ENCODE assay signal across 8 cellular contexts in the genomic region with DNA sequence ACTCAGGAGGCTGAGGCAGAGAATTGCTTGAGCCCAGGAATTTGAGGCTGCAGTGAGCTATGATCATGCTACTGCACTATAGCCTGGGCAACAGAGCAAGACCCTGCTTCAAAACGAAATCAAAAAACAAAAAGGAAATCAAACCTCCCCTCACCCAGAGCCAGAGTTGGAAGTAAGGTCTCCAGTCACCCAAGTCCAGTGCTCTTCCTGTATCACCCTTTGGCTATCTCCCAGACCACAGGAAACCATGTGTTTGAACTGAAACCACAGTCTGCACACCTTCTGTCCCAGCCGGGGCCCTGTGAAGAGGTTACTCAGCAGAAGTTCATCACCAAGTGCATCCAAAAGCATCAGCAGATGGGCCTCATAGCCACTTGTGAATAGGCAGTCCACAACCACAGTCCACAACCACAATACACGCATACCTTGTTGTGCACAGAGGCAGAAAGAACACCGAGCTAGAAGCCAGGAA. TPM values are rescaled to one million over a fixed set of nuclear protein-coding genes. Genes with fewer than 3 reads are reported as not detected.
DNase-seq lines count a peak whose midpoint lies in the region; ATAC-seq and TF ChIP-seq lines count a peak whose summit lies in the region.

No MANE protein-coding gene starts in this region.

- no peak for TF ChIP-seq CTCF in IMR-90 (conservative IDR thresholded peaks at IDR 0.05; ENCODE audit: low read depth, low read length)
- TF ChIP-seq CTCF in upper lobe of left lung (IDR thresholded peaks at IDR 0.05), result no peak
- TF ChIP-seq CTCF in omental fat pad (IDR thresholded peaks at IDR 0.05), result no peak

- no TSS peak for BruUV-seq in IMR-90 (replicated peaks; lab: Mats Ljungman, UMichigan)

- H3K14ac ChIP-seq in IMR-90 (replicated peaks; ENCODE audit: low read depth, low read length), result no peak overlapping the region; the same call in 1 of the 2 replicates

- no peak overlapping the region for H2AK9ac ChIP-seq in IMR-90 (replicated peaks; ENCODE audit: low read depth, low read length, poor library complexity)

- H3K4me3 Mint-ChIP-seq in activated T-helper 1 cell treated with anti-CD3 and anti-CD28 coated beads, Interleukin-12 subunit alpha, Interleukin-12 subunit beta, Interleukin-2, Interleukin-4 antibody, amounts not matched to agents 30 ng/mL and 10 ng/mL and 1 ng/mL, durations not matched to agents 14 hours and 24 hours and 36 hours, result peak overlapping the region; percentile 78

- peaks cover 0 to 28% of the 10 kb centered on the region in 2 experiments; a peak in 2 of 4 replicates for H3K79me1 ChIP-seq in IMR-90 (ENCODE audit: low read depth in 1 of 2, low read length in 2 of 2)

- peaks cover 68% of the 10 kb centered on the region for H3K4me1 Mint-ChIP-seq in activated T-helper 1 cell treated with anti-CD3 and anti-CD28 coated beads, Interleukin-12 subunit alpha, Interleukin-12 subunit beta, Interleukin-2, Interleukin-4 antibody, amounts not matched to agents 30 ng/mL and 10 ng/mL and 1 ng/mL, durations not matched to agents 14 hours and 24 hours and 36 hours (ENCODE audit: low read depth)

- peak overlapping the region; percentile 15; the same call in 1 of the 2 replicates for H3K9ac ChIP-seq in IMR-90 (ENCODE audit: low read depth, low read length)

- H3K27ac Mint-ChIP-seq in activated T-helper 1 cell treated with anti-CD3 and anti-CD28 coated beads, Interleukin-12 subunit alpha, Interleukin-12 subunit beta, Interleukin-2, Interleukin-4 antibody, amounts not matched to agents 30 ng/mL and 10 ng/mL and 1 ng/mL, durations not matched to agents 14 hours and 24 hours and 36 hours, result peak overlapping the region; percentile 94

- H3K36me3 Mint-ChIP-seq in activated T-helper 1 cell treated with anti-CD3 and anti-CD28 coated beads, Interleukin-12 subunit alpha, Interleukin-12 subunit beta, Interleukin-2, Interleukin-4 antibody, amounts not matched to agents 30 ng/mL and 10 ng/mL and 1 ng/mL, durations not matched to agents 14 hours and 24 hours and 36 hours (ENCODE audit: low read depth), result peaks cover 45% of the 10 kb centered on the region

- peaks cover 24% of the 10 kb centered on the region for H3K4me1 ChIP-seq in IMR-90 (ENCODE audit: control insufficient read depth, insufficient read depth, low read length)
- H3K4me1 ChIP-seq in upper lobe of left lung, result peaks cover 70 to 83% (median 77%) of the 10 kb centered on the region in 4 donors

- peak; percentile 7; the same call in 1 of the 2 replicates for TF ChIP-seq RAD21 in IMR-90 (IDR thresholded peaks at IDR 0.05; ENCODE audit: low read length)

- H3K9me3 ChIP-seq in IMR-90 (ENCODE audit: control insufficient read depth, insufficient read depth, low read length) (no peaks in the 10 kb centered on the region), upper lobe of left lung (no peaks in the 10 kb centered on the region)

- H3K27me3 Mint-ChIP-seq in activated T-helper 1 cell treated with anti-CD3 and anti-CD28 coated beads, Interleukin-12 subunit alpha, Interleukin-12 subunit beta, Interleukin-2, Interleukin-4 antibody, amounts not matched to agents 30 ng/mL and 10 ng/mL and 1 ng/mL, durations not matched to agents 14 hours and 24 hours and 36 hours (ENCODE audit: insufficient read depth), result no peaks in the 10 kb centered on the region

- no peak overlapping the region for H2BK20ac ChIP-seq in IMR-90 (ENCODE audit: low read depth, low read length)

- no peak overlapping the region for H2BK120ac ChIP-seq in IMR-90 (ENCODE audit: low read depth, low read length)

- peak in 1 of 4 donors; percentile 54 for TF ChIP-seq EP300 in upper lobe of left lung (IDR thresholded peaks at IDR 0.05)

- H4K8ac ChIP-seq in IMR-90 (ENCODE audit: low read depth in 2 of 2, low read length in 2 of 2), result no peak overlapping the region; a peak in 1 of 4 replicates

- no peak overlapping the region; the same call in 1 of the 2 replicates for H4K91ac ChIP-seq in IMR-90 (ENCODE audit: insufficient read depth, low read depth, low read length)

- H3K9me1 ChIP-seq in IMR-90 (ENCODE audit: insufficient read depth, low read length), result peaks cover 20% of the 10 kb centered on the region

- peak overlapping the region; percentile 80 for H3K4me2 ChIP-seq in IMR-90 (ENCODE audit: low read depth, low read length)

- no peak overlapping the region for H2BK15ac ChIP-seq in IMR-90 (ENCODE audit: low read depth, low read length)

- H4K5ac ChIP-seq in IMR-90 (ENCODE audit: low read depth, low read length), result no peak overlapping the region

- peak overlapping the region; percentile 11; the same call in 1 of the 2 replicates for H3K4me3 ChIP-seq in IMR-90 (ENCODE audit: insufficient read depth, low read depth, low read length)
- H3K4me3 ChIP-seq in upper lobe of left lung, result peak overlapping the region; percentile 5 to 88 (median 14)

- dilution Hi-C loops in IMR-90 (cut with HindIII; ENCODE audit: low sequenced_read_pairs, unreplicated experiment), result no loop called here

- H2AK5ac ChIP-seq in IMR-90 (ENCODE audit: low read depth, low read length), result no peak overlapping the region

- no peak overlapping the region for H3K56ac ChIP-seq in IMR-90 (ENCODE audit: extremely low read depth, insufficient read depth, low read length)

- 60% methylated on average over 1 of the region's 4 CpGs; no CpG with 5 or more reads in 1 of the 2 experiments for WGBS in IMR-90 (ENCODE audit: extremely low coverage in 2 of 2, insufficient read length in 1 of 2), 2 experiments
- 20 to 22% methylated on average over 4 of the region's 4 CpGs for WGBS in upper lobe of left lung, 2 donors

- H2BK5ac ChIP-seq in IMR-90 (ENCODE audit: low read depth, low read length, poor library complexity, severe bottlenecking), result peak overlapping the region; percentile 52

- H3K23ac ChIP-seq in IMR-90 (ENCODE audit: low read depth, low read length), result peak overlapping the region; percentile 57

- intact Hi-C loops in IMR-90 (cut with micrococcal nuclease), result loop anchor here (1.0 kb wide), 1 partner anchor 25 kb away; no protein-coding TSS in a partner anchor
- intact Hi-C loops in activated T-helper 1 cell treated with anti-CD3 and anti-CD28 coated beads, Interleukin-12 subunit alpha, Interleukin-12 subunit beta, Interleukin-2, Interleukin-4 antibody, amounts not matched to agents 30 ng/mL and 10 ng/mL and 1 ng/mL, durations not matched to agents 14 hours and 24 hours and 36 hours (cut with micrococcal nuclease), result loop anchor here (1.0 kb wide), 1 partner anchor 26 kb away; no protein-coding TSS in a partner anchor

- no peak overlapping the region for H3K18ac ChIP-seq in IMR-90 (ENCODE audit: low read depth, low read length)

- no peak overlapping the region for H3K4ac ChIP-seq in IMR-90 (ENCODE audit: low read depth, low read length)

- peaks cover 92% of the 10 kb centered on the region for H4K20me1 ChIP-seq in IMR-90 (ENCODE audit: insufficient read depth, low read length)

- no peak for ATAC-seq in IMR-90 (ENCODE audit: low read depth)
- ATAC-seq in upper lobe of left lung (ENCODE audit: low FRiP score in 2 of 2), result no peak
- no peak for ATAC-seq in GM18909 (IDR thresholded peaks at IDR 0.05; ENCODE audit: poor library complexity, unreplicated experiment)
- no peak for ATAC-seq in omental fat pad (ENCODE audit: low FRiP score)

- H3K27me3 ChIP-seq in IMR-90 (ENCODE audit: control insufficient read depth, insufficient read depth, low read length) (no peaks in the 10 kb centered on the region), upper lobe of left lung (no peaks in the 10 kb centered on the region)

- TF ChIP-seq POLR2A in IMR-90 (IDR thresholded peaks at IDR 0.05; ENCODE audit: low read depth, low read length), result peak; percentile 34; the same call in 1 of the 2 replicates
- peak in 1 of 4 donors; percentile 24 for TF ChIP-seq POLR2A in upper lobe of left lung (IDR thresholded peaks at IDR 0.05)

- DNase-seq in DMS79 treated with DMSO at 0.1 percent for 48 hours (lab: John Stamatoyannopoulos, UW), result peak; percentile 3
- peak; percentile 94 for DNase-seq in IMR-90
- peak; percentile 55 for DNase-seq in activated T-helper 1 cell treated with anti-CD3 and anti-CD28 coated beads, Interleukin-12 subunit alpha, Interleukin-12 subunit beta, Interleukin-2, Interleukin-4 antibody, amounts not matched to agents 30 ng/mL and 10 ng/mL and 1 ng/mL, durations not matched to agents 14 hours and 24 hours and 36 hours (ENCODE audit: low spot score)
- peak; percentile 77 for DNase-seq in kidney glomerular epithelial cell (lab: John Stamatoyannopoulos, UW)
- peak in 1 of 2 donors; percentile 80 for DNase-seq in upper lobe of left lung
- DNase-seq in omental fat pad (ENCODE audit: low spot score), result no peak
- DNase-seq in NCI-H748 treated with DMSO at 0.1 percent for 48 hours (lab: John Stamatoyannopoulos, UW), result no peak

- in situ Hi-C loops in IMR-90 (cut with MboI; ENCODE audit: low sequenced_read_pairs), result loop anchor here (5.0 kb wide), 1 partner anchor 84 kb away; no protein-coding TSS in a partner anchor

- H3K36me3 ChIP-seq in IMR-90 (ENCODE audit: control insufficient read depth, insufficient read depth, low read length) (peaks cover 46% of the 10 kb centered on the region), upper lobe of left lung (peaks cover 0 to 62% (median 10%) of the 10 kb centered on the region in 4 donors)

- CTCF ChIA-PET in IMR-90 (lab: Yijun Ruan, JAX), result interaction anchor here (3.1 kb wide), 1 partner anchor 87 kb away, joined by 14 read pairs; no protein-coding TSS in a partner anchor

- POLR2A ChIA-PET in IMR-90 (lab: Charles Lee; ENCODE audit: unreplicated experiment), result interaction anchor here (1.2 to 1.6 kb wide), 3 partner anchors 22 to 87 kb away, joined by 3 to 5 read pairs (median 3); no protein-coding TSS in a partner anchor

- no peak overlapping the region for H2AFZ ChIP-seq in IMR-90 (replicated peaks; ENCODE audit: low read length, poor library complexity)

- H3K27ac ChIP-seq in IMR-90 (ENCODE audit: insufficient read depth, low read length), result peak overlapping the region; percentile 1; the same call in 1 of the 2 replicates
- H3K27ac ChIP-seq in upper lobe of left lung, result peak overlapping the region; percentile 73 to 100 (median 94)

- H3K9me3 Mint-ChIP-seq in activated T-helper 1 cell treated with anti-CD3 and anti-CD28 coated beads, Interleukin-12 subunit alpha, Interleukin-12 subunit beta, Interleukin-2, Interleukin-4 antibody, amounts not matched to agents 30 ng/mL and 10 ng/mL and 1 ng/mL, durations not matched to agents 14 hours and 24 hours and 36 hours, result no peaks in the 10 kb centered on the region

TF ChIP-seq in IMR-90, 13 proteins besides CTCF, POLR2A, EP300 and RAD21 (continues in another document):
- no peak for TF ChIP-seq MAZ (IDR thresholded peaks at IDR 0.05; ENCODE audit: borderline replicate concordance, low read depth, low read length)
- peak; percentile 50 for TF ChIP-seq RCOR1 (IDR thresholded peaks at IDR 0.05; ENCODE audit: insufficient replicate concordance, low read length)

RNA-seq across cellular contexts. Expression of a gene that starts 4.6 kb away (rescaled TPM):
- 554 and 783 TPM in 2 replicates for total RNA-seq in IMR-90 (2012; rRNA removed)
- 475 and 507 TPM in 2 replicates for polyA plus RNA-seq in IMR-90 (2012; rRNA removed)
- polyA plus RNA-seq in IMR-90 (2012; cell fraction: cytosol; rRNA removed), result 197 and 382 TPM in 2 replicates
- polyA plus RNA-seq in IMR-90 (2012; cell fraction: nucleus; rRNA removed; ENCODE audit: low replicate concordance), result 449 and 493 TPM in 2 replicates
- total RNA-seq in activated T-helper 1 cell treated with anti-CD3 and anti-CD28 coated beads, Interleukin-12 subunit alpha, Interleukin-12 subunit beta, Interleukin-2, Interleukin-4 antibody, amounts not matched to agents 30 ng/mL and 10 ng/mL and 1 ng/mL, durations not matched to agents 14 hours and 24 hours and 36 hours, result 618 and 639 TPM in 2 replicates
- 100 to 1,000 TPM; 486 to 925 (median 599) TPM for total RNA-seq in upper lobe of left lung
- 100 to 1,000 TPM; 225 to 463 (median 370) TPM for total RNA-seq in omental fat pad

Comparison
In these comparisons a context has a peak if more than half of its experiments do, and no peak if none do; other contexts are left out.
1. DNase-seq: peak in DMS79 treated with DMSO at 0.1 percent for 48 hours (single experiment), IMR-90 (single experiment), activated T-helper 1 cell treated with anti-CD3 and anti-CD28 coated beads, Interleukin-12 subunit alpha, Interleukin-12 subunit beta, Interleukin-2, Interleukin-4 antibody, amounts not matched to agents 30 ng/mL and 10 ng/mL and 1 ng/mL, durations not matched to agents 14 hours and 24 hours and 36 hours (single experiment) and kidney glomerular epithelial cell (single experiment); none in omental fat pad (single experiment) and NCI-H748 treated with DMSO at 0.1 percent for 48 hours (single experiment).